Comparison of ENCODE assay signal across 25 cellular contexts in the genomic region with DNA sequence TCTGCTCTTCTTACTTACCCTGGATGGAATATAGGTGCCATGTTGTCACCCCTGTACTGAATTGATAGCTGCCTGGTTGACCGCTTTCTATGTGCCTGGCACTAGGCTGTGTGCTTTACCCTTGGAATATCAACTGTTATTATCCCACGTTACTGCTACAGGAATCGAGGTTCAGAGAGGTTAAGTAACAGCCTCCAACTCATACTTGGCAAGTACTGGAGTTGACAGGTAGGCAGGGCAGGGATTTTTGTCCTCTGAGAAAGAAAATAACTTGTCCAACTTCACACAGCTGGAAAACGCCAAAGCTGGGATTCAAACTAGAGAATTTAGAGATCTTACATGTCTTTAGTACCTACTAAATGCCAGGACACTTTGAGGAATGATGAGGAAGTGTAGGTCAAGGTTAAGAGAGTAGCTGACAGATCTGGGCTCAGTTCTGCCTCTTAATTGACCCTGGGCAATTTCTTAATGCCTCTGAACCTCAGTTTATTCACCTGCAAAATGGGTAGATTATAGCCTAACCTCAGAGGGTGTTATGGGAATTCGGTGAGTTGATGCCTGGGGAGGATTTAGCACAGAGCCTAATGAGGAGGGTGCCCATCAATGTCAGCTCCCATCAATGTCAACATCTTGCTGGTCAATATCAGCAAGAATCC. TPM values are rescaled to one million over a fixed set of nuclear protein-coding genes. Genes with fewer than 3 reads are reported as not detected.
DNase-seq lines count a peak whose midpoint lies in the region; ATAC-seq and TF ChIP-seq lines count a peak whose summit lies in the region.
"Had no signal": no experiment of that assay in that cellular context is flagged by ENCODE, and none has a peak within 500 bp of the region (broad histone marks: within the 10 kb centered on the region; RNA-seq: fewer than 3 reads in every experiment).

No MANE protein-coding gene starts in this region.

- H3K9me3 Mint-ChIP-seq in dendritic cell treated with granulocyte-macrophage colony-stimulating factor and Interleukin-4, amounts not matched to agents 40 ng/mL and 50 ng/mL, for 4 days: no peaks in the 10 kb centered on the region
- H3K9me3 Mint-ChIP-seq in mesothelial cell of epicardium: no peaks in the 10 kb centered on the region
- H3K9me3 Mint-ChIP-seq: activated naive CD4-positive, alpha-beta T cell treated with anti-CD3 and anti-CD28 coated beads for 36 hours; H9; naive thymus-derived CD4-positive, alpha-beta T cell; stimulated activated memory B cell treated with anti-CD40 and anti-IgM and Interleukin-4, amounts not matched to agents 10 μg/mL and 1 μg/mL and 100 μg/mL, for 72 hours had no signal

- H3K36me3 ChIP-seq in SK-N-MC (ENCODE audit: insufficient read depth, low read length) (no peaks in the 10 kb centered on the region), upper lobe of right lung (no peaks in the 10 kb centered on the region)
- H3K36me3 ChIP-seq: adrenal gland; BLaER1 treated with 17β-estradiol and CSF1 and Interleukin-3, amounts not matched to agents 10 nM and 100 nM; MG63 had no signal

- DNase-seq in SK-N-MC (ENCODE audit: low read depth, low spot score) (no peak), mesothelial cell of epicardium (ENCODE audit: low spot score in 2 of 2, unreplicated experiment in 2 of 2) (no peak), upper lobe of right lung (no peak), NCI-H187 (lab: John Stamatoyannopoulos, UW) (no peak), UCSD-AML1 (lab: John Stamatoyannopoulos, UW; ENCODE audit: unreplicated experiment) (no peak)
- DNase-seq in activated CD4-positive, alpha-beta T cell treated with anti-CD3 and anti-CD28 coated beads for 1 hour: no peak
- DNase-seq: activated CD4-positive, alpha-beta T cell treated with anti-CD3 and anti-CD28 coated beads for 36 hours; activated CD8-positive, alpha-beta T cell treated with anti-CD3 and anti-CD28 coated beads, Interleukin-2, amount 10 ng/mL, durations not matched to agents 7 days and 5 days; activated naive CD4-positive, alpha-beta T cell treated with anti-CD3 and anti-CD28 coated beads for 36 hours; adrenal gland; cerebellar nuclear complex; H9; KG1; MG63; naive thymus-derived CD4-positive, alpha-beta T cell; NCI-H1105; NCI-H2029; occipital lobe; SHP77 had no signal

- no peak for TF ChIP-seq CTCF in mesothelial cell of epicardium (IDR thresholded peaks at IDR 0.05; ENCODE audit: unreplicated experiment)
- TF ChIP-seq CTCF in upper lobe of right lung (IDR thresholded peaks at IDR 0.05): no peak

- no peaks in the 10 kb centered on the region for H3K27me3 ChIP-seq in upper lobe of right lung
- H3K27me3 ChIP-seq: adrenal gland; BLaER1 treated with 17β-estradiol and CSF1 and Interleukin-3, amounts not matched to agents 10 nM and 100 nM had no signal

- peaks cover 3% of the 10 kb centered on the region for H3K27me3 Mint-ChIP-seq in dendritic cell treated with granulocyte-macrophage colony-stimulating factor and Interleukin-4, amounts not matched to agents 40 ng/mL and 50 ng/mL, for 4 days
- H3K27me3 Mint-ChIP-seq in mesothelial cell of epicardium (ENCODE audit: low read depth): peaks cover 1% of the 10 kb centered on the region

- no peak overlapping the region for H3K4me3 Mint-ChIP-seq in dendritic cell treated with granulocyte-macrophage colony-stimulating factor and Interleukin-4, amounts not matched to agents 40 ng/mL and 50 ng/mL, for 4 days
- no peak overlapping the region for H3K4me3 Mint-ChIP-seq in mesothelial cell of epicardium
- H3K4me3 Mint-ChIP-seq: activated CD4-positive, alpha-beta T cell treated with anti-CD3 and anti-CD28 coated beads for 36 hours; activated CD8-positive, alpha-beta T cell treated with anti-CD3 and anti-CD28 coated beads, Interleukin-2, amount 10 ng/mL, durations not matched to agents 7 days and 5 days; activated naive CD4-positive, alpha-beta T cell treated with anti-CD3 and anti-CD28 coated beads for 36 hours; H9; naive thymus-derived CD4-positive, alpha-beta T cell; stimulated activated memory B cell treated with anti-CD40 and anti-IgM and Interleukin-4, amounts not matched to agents 10 μg/mL and 1 μg/mL and 100 μg/mL, for 72 hours had no signal

- no peak for ATAC-seq in upper lobe of right lung
- ATAC-seq: activated CD4-positive, alpha-beta T cell treated with anti-CD3 and anti-CD28 coated beads for 36 hours; activated CD8-positive, alpha-beta T cell treated with anti-CD3 and anti-CD28 coated beads, Interleukin-2, amount 10 ng/mL, durations not matched to agents 7 days and 5 days; left lobe of liver; naive thymus-derived CD4-positive, alpha-beta T cell; Panc1; stimulated activated memory B cell treated with anti-CD40 and anti-IgM and Interleukin-4, amounts not matched to agents 10 μg/mL and 1 μg/mL and 100 μg/mL, for 72 hours had no signal

- H3K27ac Mint-ChIP-seq in dendritic cell treated with granulocyte-macrophage colony-stimulating factor and Interleukin-4, amounts not matched to agents 40 ng/mL and 50 ng/mL, for 4 days: peak overlapping the region; percentile 50
- peak overlapping the region; percentile 43 for H3K27ac Mint-ChIP-seq in mesothelial cell of epicardium
- H3K27ac Mint-ChIP-seq: activated CD4-positive, alpha-beta T cell treated with anti-CD3 and anti-CD28 coated beads for 36 hours; activated CD8-positive, alpha-beta T cell treated with anti-CD3 and anti-CD28 coated beads, Interleukin-2, amount 10 ng/mL, durations not matched to agents 7 days and 5 days; activated naive CD4-positive, alpha-beta T cell treated with anti-CD3 and anti-CD28 coated beads for 36 hours; H9; naive thymus-derived CD4-positive, alpha-beta T cell; stimulated activated memory B cell treated with anti-CD40 and anti-IgM and Interleukin-4, amounts not matched to agents 10 μg/mL and 1 μg/mL and 100 μg/mL, for 72 hours had no signal

- peaks cover 52% of the 10 kb centered on the region for H3K4me1 Mint-ChIP-seq in dendritic cell treated with granulocyte-macrophage colony-stimulating factor and Interleukin-4, amounts not matched to agents 40 ng/mL and 50 ng/mL, for 4 days (ENCODE audit: low read depth)
- H3K4me1 Mint-ChIP-seq in mesothelial cell of epicardium: peaks cover 54% of the 10 kb centered on the region
- H3K4me1 Mint-ChIP-seq: activated CD4-positive, alpha-beta T cell treated with anti-CD3 and anti-CD28 coated beads for 36 hours; naive thymus-derived CD4-positive, alpha-beta T cell; stimulated activated memory B cell treated with anti-CD40 and anti-IgM and Interleukin-4, amounts not matched to agents 10 μg/mL and 1 μg/mL and 100 μg/mL, for 72 hours had no signal

- no peaks in the 10 kb centered on the region for H3K36me3 Mint-ChIP-seq in dendritic cell treated with granulocyte-macrophage colony-stimulating factor and Interleukin-4, amounts not matched to agents 40 ng/mL and 50 ng/mL, for 4 days (ENCODE audit: low read depth)
- H3K36me3 Mint-ChIP-seq in mesothelial cell of epicardium: no peaks in the 10 kb centered on the region
- H3K36me3 Mint-ChIP-seq: naive thymus-derived CD4-positive, alpha-beta T cell; stimulated activated memory B cell treated with anti-CD40 and anti-IgM and Interleukin-4, amounts not matched to agents 10 μg/mL and 1 μg/mL and 100 μg/mL, for 72 hours had no signal

- intact Hi-C loops in dendritic cell treated with granulocyte-macrophage colony-stimulating factor and Interleukin-4, amounts not matched to agents 40 ng/mL and 50 ng/mL, for 4 days (cut with micrococcal nuclease): no loop called here
- intact Hi-C loops in upper lobe of right lung (cut with DNase I): no loop called here

- H3K4me3 ChIP-seq in SK-N-MC (no peak overlapping the region), upper lobe of right lung (no peak overlapping the region)
- H3K4me3 ChIP-seq: adrenal gland; BLaER1 treated with 17β-estradiol and CSF1 and Interleukin-3, amounts not matched to agents 10 nM and 100 nM; MG63 had no signal

- H3K9me3 ChIP-seq in SK-N-MC (ENCODE audit: low read depth, low read length): no peaks in the 10 kb centered on the region
- no peaks in the 10 kb centered on the region for H3K9me3 ChIP-seq in upper lobe of right lung
- H3K9me3 ChIP-seq: adrenal gland; BLaER1 treated with 17β-estradiol and CSF1 and Interleukin-3, amounts not matched to agents 10 nM and 100 nM; MG63 had no signal

- H3K4me1 ChIP-seq in upper lobe of right lung: peaks cover 48% of the 10 kb centered on the region

- H3K27ac ChIP-seq in SK-N-MC (peak overlapping the region; percentile 88; the same call in 1 of the 2 replicates), upper lobe of right lung (peak overlapping the region; percentile 5)

- H3K9ac ChIP-seq in SK-N-MC (ENCODE audit: insufficient read length): no peak overlapping the region

RNA-seq across cellular contexts. Expression of gene ITPRIPL2, which starts 25.8 kb away (rescaled TPM):
- 39.2 to 40.0 TPM (median 39.3 TPM) in 3 replicates for total RNA-seq in mesothelial cell of epicardium
- total RNA-seq in upper lobe of right lung: 68.9 TPM

RNA-seq across cellular contexts. Expression of gene SYT17, which starts 28.5 kb away (rescaled TPM):
- 7.4 to 8.6 TPM (median 7.5 TPM) in 3 replicates for total RNA-seq in mesothelial cell of epicardium
- 13.7 TPM for total RNA-seq in upper lobe of right lung
- total RNA-seq: activated CD4-positive, alpha-beta T cell treated with anti-CD3 and anti-CD28 coated beads for 36 hours; activated CD8-positive, alpha-beta T cell treated with anti-CD3 and anti-CD28 coated beads, Interleukin-2, amount 10 ng/mL, durations not matched to agents 7 days and 5 days; activated naive CD4-positive, alpha-beta T cell treated with anti-CD3 and anti-CD28 coated beads for 36 hours; T-helper 2 cell treated with Interferon-gamma antibody and Interleukin-4, amounts not matched to agents 100 ng/mL and 5 ng/mL, for 36 hours had no signal
